ENCODE assay signal across 8 cellular contexts in the genomic region with DNA sequence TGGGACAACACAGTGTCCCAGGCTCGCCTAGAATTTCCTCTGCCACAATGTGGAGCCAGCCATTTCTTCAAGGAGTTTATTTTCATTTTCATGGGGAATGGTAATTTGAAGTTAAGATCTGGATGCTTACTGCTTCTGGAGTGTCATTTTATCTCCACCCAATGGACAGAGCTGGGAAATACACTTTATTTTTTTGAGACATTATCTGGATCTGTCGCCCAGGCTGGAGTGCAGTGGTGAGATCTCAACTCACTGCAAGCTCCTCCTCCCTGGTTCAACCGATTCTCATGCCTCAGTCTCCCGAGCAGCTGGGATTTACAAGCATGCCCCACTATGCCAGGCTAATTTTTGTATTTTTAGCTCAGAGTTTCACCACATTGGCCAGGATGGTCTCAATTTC. TPM values are rescaled to one million over a fixed set of nuclear protein-coding genes. Genes with fewer than 3 reads are reported as not detected.
DNase-seq lines count a peak whose midpoint lies in the region; ATAC-seq, FAIRE-seq and TF ChIP-seq lines count a peak whose summit lies in the region.

No MANE protein-coding gene starts in this region.

- H4K20me1 ChIP-seq in endothelial cell of umbilical vein (replicated peaks; ENCODE audit: control insufficient read depth, extremely low read depth, insufficient read depth, low read length) = no peaks in the 10 kb centered on the region

- peak; percentile 46 to 56 for TF ChIP-seq CTCF in endothelial cell of umbilical vein (IDR thresholded peaks at IDR 0.05; ENCODE audit: extremely low read depth in 1 of 2, insufficient read depth in 1 of 2, low read depth in 1 of 2, low read length in 2 of 2)

- H3K27ac ChIP-seq in endothelial cell of umbilical vein (ENCODE audit: insufficient read depth, low read depth, low read length) = no peak overlapping the region

- H3K79me2 ChIP-seq in endothelial cell of umbilical vein (ENCODE audit: control insufficient read depth, insufficient read depth, low read length) = no peaks in the 10 kb centered on the region

- H3K9me1 ChIP-seq in endothelial cell of umbilical vein (replicated peaks; ENCODE audit: control insufficient read depth, extremely low read depth, insufficient read depth, low read length) = no peaks in the 10 kb centered on the region

- POLR2A ChIA-PET in endothelial cell of umbilical vein (lab: Charles Lee) = interaction anchor here (0.7 kb wide), 1 partner anchor 238 kb away, joined by 7 read pairs; no protein-coding TSS in a partner anchor

- no peak overlapping the region for H3K9ac ChIP-seq in endothelial cell of umbilical vein (replicated peaks; ENCODE audit: extremely low read depth, insufficient read depth, low read length)

- ATAC-seq in HG03095 (IDR thresholded peaks at IDR 0.05; ENCODE audit: unreplicated experiment) = peak; percentile 80
- ATAC-seq in SK-N-SH treated with all-trans-retinoic acid at 6 μM for 48 hours = peak; percentile 95
- ATAC-seq in HG02973 (IDR thresholded peaks at IDR 0.05; ENCODE audit: unreplicated experiment) = no peak

- H3K9me3 ChIP-seq in endothelial cell of umbilical vein (replicated peaks; ENCODE audit: control insufficient read depth, insufficient read depth, low read length) = no peaks in the 10 kb centered on the region

- no TSS peak for BruUV-seq in endothelial cell of umbilical vein (replicated peaks; lab: Mats Ljungman, UMichigan)

- FAIRE-seq in endothelial cell of umbilical vein (lab: Jason Lieb, UNC) = peak; percentile 87

- H3K4me2 ChIP-seq in endothelial cell of umbilical vein (ENCODE audit: insufficient read depth, low read length) = no peak overlapping the region

- CTCF ChIA-PET in endothelial cell of umbilical vein (lab: Charles Lee) = interaction anchor here (0.6 to 6.4 kb wide), 44 partner anchors 10 to 570 kb away, joined by 3 to 69 read pairs (median 4); partner anchors contain the start of gene LSM11

- dilution Hi-C loops in endothelial cell of umbilical vein (cut with MboI; ENCODE audit: extremely low pct_ligation_motif_present, low sequenced_read_pairs) = no loop called here

- no peaks in the 10 kb centered on the region for H3K4me1 ChIP-seq in endothelial cell of umbilical vein (ENCODE audit: control insufficient read depth, extremely low read depth, insufficient read depth, low read length)

- DNase-seq in ACHN (peak; percentile 58), ELR (ENCODE audit: low read depth) (peak; percentile 80), endothelial cell of umbilical vein (ENCODE audit: low read depth, low spot score) (peak; percentile 78), midbrain (lab: John Stamatoyannopoulos, UW) (peak; percentile 71)
- DNase-seq in activated CD4-positive, CD25-positive, alpha-beta regulatory T cell (lab: John Stamatoyannopoulos, UW) = no peak

- intact Hi-C loops in endothelial cell of umbilical vein (cut with micrococcal nuclease) = loop anchor here (1.0 to 5.0 kb wide), 8 partner anchors 25 to 390 kb away; partner anchors contain the start of genes ADAM19 and LSM11

- H2AFZ ChIP-seq in endothelial cell of umbilical vein (ENCODE audit: low read depth, low read length) = no peak overlapping the region

- no peak overlapping the region for H3K4me3 ChIP-seq in endothelial cell of umbilical vein (replicated peaks in 1 of 3; ENCODE audit: insufficient read depth in 1 of 3, low read depth in 1 of 3, low read length in 3 of 3)

- H3K36me3 ChIP-seq in endothelial cell of umbilical vein (ENCODE audit: control insufficient read depth in 2 of 2, extremely low read depth in 1 of 2, insufficient read depth in 2 of 2, low read length in 2 of 2) = no peaks in the 10 kb centered on the region

- TF ChIP-seq POLR2A in endothelial cell of umbilical vein (IDR thresholded peaks at IDR 0.05; ENCODE audit: low read depth, low read length) = no peak

- in situ Hi-C loops in ACHN (cut with HindIII; ENCODE audit: low pct_ligation_motif_present, low pct_unique_long_range_greater_than_20kb, low sequenced_read_pairs) = no loop called here

- no peaks in the 10 kb centered on the region for H3K27me3 ChIP-seq in endothelial cell of umbilical vein (ENCODE audit: control insufficient read depth in 2 of 2, insufficient read depth in 2 of 2, low read length in 2 of 2)

TF ChIP-seq in SK-N-SH treated with all-trans-retinoic acid at 6 μM for 48 hours, 23 proteins besides CTCF, POLR2A, EP300 and RAD21 (continues in another document):
- TF ChIP-seq ARNTL (CRISPR knock-in tag; IDR thresholded peaks at IDR 0.05; ENCODE audit: borderline replicate concordance, low read depth) = no peak
- no peak for TF ChIP-seq OSR1 (CRISPR knock-in tag; IDR thresholded peaks at IDR 0.05)
- TF ChIP-seq PATZ1 (CRISPR knock-in tag; IDR thresholded peaks at IDR 0.05; ENCODE audit: borderline replicate concordance) = no peak
- no peak for TF ChIP-seq RARB (CRISPR knock-in tag; IDR thresholded peaks at IDR 0.05)

TF ChIP-seq in endothelial cell of umbilical vein, 7 proteins besides CTCF, POLR2A, EP300 and RAD21:
- TF ChIP-seq FOS (IDR thresholded peaks at IDR 0.05; ENCODE audit: borderline replicate concordance, insufficient read depth, low read length) = no peak
- no peak for TF ChIP-seq GATA2 (IDR thresholded peaks at IDR 0.05; ENCODE audit: insufficient read depth, insufficient read length, low read depth, low read length)
- TF ChIP-seq MYC (IDR thresholded peaks at IDR 0.05; ENCODE audit: low read depth, low read length) = no peak
- no peak for TF ChIP-seq EZH2 (IDR thresholded peaks at IDR 0.05; ENCODE audit: borderline replicate concordance, low read depth, low read length, severe bottlenecking)

RNA-seq across cellular contexts. Expression of gene THG1L, which starts 12.7 kb away (rescaled TPM):
- 3.7 and 7.6 TPM in 2 replicates for total RNA-seq in endothelial cell of umbilical vein
- 2.9 and 4.4 TPM in 2 replicates for polyA plus RNA-seq in endothelial cell of umbilical vein
- polyA plus RNA-seq in endothelial cell of umbilical vein (2011; cell fraction: cytosol; rRNA removed) = 6.4 and 6.7 TPM in 2 replicates
- 4.7 and 5.3 TPM in 2 replicates for polyA plus RNA-seq in endothelial cell of umbilical vein (2011; cell fraction: nucleus; rRNA removed)
- polyA plus RNA-seq in endothelial cell of umbilical vein (2012) = 6.7 and 6.8 TPM in 2 replicates
- 6.0 and 10.9 TPM in 2 replicates for polyA minus RNA-seq in endothelial cell of umbilical vein
- 15.1 TPM for polyA minus RNA-seq in endothelial cell of umbilical vein (2011; cell fraction: cytosol; rRNA and poly(A)+ RNA removed)
- 2.3 and 3.0 TPM in 2 replicates for polyA minus RNA-seq in endothelial cell of umbilical vein (2011; cell fraction: nucleus; rRNA and poly(A)+ RNA removed)

RNA-seq across cellular contexts. Expression of gene LSM11, which starts 25.0 kb away (rescaled TPM):
- 6.1 and 7.3 TPM in 2 replicates for total RNA-seq in endothelial cell of umbilical vein
- polyA plus RNA-seq in endothelial cell of umbilical vein = 2.5 and 3.5 TPM in 2 replicates
- 2.7 and 2.8 TPM in 2 replicates for polyA plus RNA-seq in endothelial cell of umbilical vein (2011; cell fraction: cytosol; rRNA removed)
- 5.0 and 9.2 TPM in 2 replicates for polyA plus RNA-seq in endothelial cell of umbilical vein (2011; cell fraction: nucleus; rRNA removed)
- 3.8 and 4.6 TPM in 2 replicates for polyA plus RNA-seq in endothelial cell of umbilical vein (2012)
- 8.8 and 9.4 TPM in 2 replicates for polyA minus RNA-seq in endothelial cell of umbilical vein
- 4.6 TPM for polyA minus RNA-seq in endothelial cell of umbilical vein (2011; cell fraction: cytosol; rRNA and poly(A)+ RNA removed)
- 3.1 and 5.7 TPM in 2 replicates for polyA minus RNA-seq in endothelial cell of umbilical vein (2011; cell fraction: nucleus; rRNA and poly(A)+ RNA removed)

RNA-seq across cellular contexts. Expression of gene C5orf52, which starts 47.2 kb away (rescaled TPM):
- not detected in 2 replicates for total RNA-seq in endothelial cell of umbilical vein
- polyA plus RNA-seq in endothelial cell of umbilical vein = not detected in 2 replicates
- polyA plus RNA-seq in endothelial cell of umbilical vein (2011; cell fraction: cytosol; rRNA removed) = not detected in 2 replicates
- not detected in 2 replicates for polyA plus RNA-seq in endothelial cell of umbilical vein (2011; cell fraction: nucleus; rRNA removed)
- polyA plus RNA-seq in endothelial cell of umbilical vein (2012) = not detected in 2 replicates
- polyA minus RNA-seq in endothelial cell of umbilical vein = not detected in 2 replicates
- not detected for polyA minus RNA-seq in endothelial cell of umbilical vein (2011; cell fraction: cytosol; rRNA and poly(A)+ RNA removed)
- polyA minus RNA-seq in endothelial cell of umbilical vein (2011; cell fraction: nucleus; rRNA and poly(A)+ RNA removed) = not detected in 2 replicates

Comparison
In these comparisons a context has a peak if more than half of its experiments do, and no peak if none do; other contexts are left out.
1. DNase-seq: peak in ACHN (single experiment), ELR (single experiment), endothelial cell of umbilical vein (single experiment) and midbrain (single experiment); none in activated CD4-positive, CD25-positive, alpha-beta regulatory T cell (0 of 4).